ENCODE assay signal across 7 cellular contexts in genomic region chrX:16785247-16786138, GRCh38. TPM values are rescaled to one million over a fixed set of nuclear protein-coding genes. Genes with fewer than 3 reads are reported as not detected.
DNase-seq lines count a peak whose midpoint lies in the region; FAIRE-seq and TF ChIP-seq lines count a peak whose summit lies in the region.

No MANE protein-coding gene starts in this region.

- no peaks in the 10 kb centered on the region for H3K9me1 ChIP-seq in endothelial cell of umbilical vein (replicated peaks; ENCODE audit: control insufficient read depth, extremely low read depth, insufficient read depth, low read length)

- H3K4me1 ChIP-seq in SJCRH30 (no peaks in the 10 kb centered on the region), endothelial cell of umbilical vein (ENCODE audit: control insufficient read depth, extremely low read depth, insufficient read depth, low read length) (peaks cover 4% of the 10 kb centered on the region), osteoblast (ENCODE audit: insufficient read depth, low read length) (peaks cover 7% of the 10 kb centered on the region)

- dilution Hi-C loops in endothelial cell of umbilical vein (cut with MboI; ENCODE audit: extremely low pct_ligation_motif_present, low sequenced_read_pairs): no loop called here

- H2AFZ ChIP-seq in endothelial cell of umbilical vein (ENCODE audit: low read depth, low read length): peak overlapping the region; percentile 93
- H2AFZ ChIP-seq in osteoblast (ENCODE audit: low read length): peak overlapping the region; percentile 96

- no TSS peak for BruUV-seq in endothelial cell of umbilical vein (replicated peaks; lab: Mats Ljungman, UMichigan)

- peak overlapping the region; percentile 68 for H3K9ac ChIP-seq in endothelial cell of umbilical vein (replicated peaks; ENCODE audit: extremely low read depth, insufficient read depth, low read length)

- peak; percentile 3 for TF ChIP-seq POLR2A in endothelial cell of umbilical vein (IDR thresholded peaks at IDR 0.05; ENCODE audit: low read depth, low read length)

- H3K27me3 ChIP-seq in H7 (ENCODE audit: control insufficient read depth, insufficient read depth, low read length) (no peaks in the 10 kb centered on the region), SJCRH30 (no peaks in the 10 kb centered on the region), endothelial cell of umbilical vein (ENCODE audit: control insufficient read depth in 2 of 2, insufficient read depth in 2 of 2, low read length in 2 of 2) (no peaks in the 10 kb centered on the region), osteoblast (ENCODE audit: insufficient read depth, low read length) (no peaks in the 10 kb centered on the region)

- no peak for TF ChIP-seq CTCF in endothelial cell of umbilical vein (IDR thresholded peaks at IDR 0.05; ENCODE audit: extremely low read depth in 1 of 2, insufficient read depth in 1 of 2, low read depth in 1 of 2, low read length in 2 of 2)
- no peak for TF ChIP-seq CTCF in osteoblast (IDR thresholded peaks at IDR 0.05; ENCODE audit: extremely low read depth, low read depth, low read length)

- H3K4me2 ChIP-seq in endothelial cell of umbilical vein (ENCODE audit: insufficient read depth, low read length) (peak overlapping the region; percentile 82), osteoblast (ENCODE audit: insufficient read depth, low read length) (peak overlapping the region; percentile 93)

- intact Hi-C loops in endothelial cell of umbilical vein (cut with micrococcal nuclease): loop anchor here (1.0 to 5.0 kb wide), 3 partner anchors 14 to 87 kb away; partner anchors contain the start of genes RBBP7 and SYAP1

- FAIRE-seq in endothelial cell of umbilical vein (lab: Jason Lieb, UNC): no peak

- H3K9me3 ChIP-seq in SJCRH30 (replicated peaks) (no peaks in the 10 kb centered on the region), endothelial cell of umbilical vein (replicated peaks; ENCODE audit: control insufficient read depth, insufficient read depth, low read length) (no peaks in the 10 kb centered on the region), osteoblast (ENCODE audit: low read depth, low read length) (no peaks in the 10 kb centered on the region)

- H3K79me2 ChIP-seq in endothelial cell of umbilical vein (ENCODE audit: control insufficient read depth, insufficient read depth, low read length) (peaks cover 25% of the 10 kb centered on the region), osteoblast (ENCODE audit: insufficient read depth, low read length) (peaks cover 33% of the 10 kb centered on the region)

- POLR2A ChIA-PET in endothelial cell of umbilical vein (lab: Charles Lee): interaction anchor here (0.8 to 1.7 kb wide), 3 partner anchors 14 to 66 kb away, joined by 4 to 6 read pairs (median 5); partner anchors contain the start of gene SYAP1

- H3K27ac ChIP-seq in SJCRH30 (no peak overlapping the region), endothelial cell of umbilical vein (ENCODE audit: insufficient read depth, low read depth, low read length) (no peak overlapping the region), osteoblast (ENCODE audit: low read depth, low read length) (peak overlapping the region; percentile 39)

- CTCF ChIA-PET in endothelial cell of umbilical vein (lab: Charles Lee): no interaction called here

- no peaks in the 10 kb centered on the region for H4K20me1 ChIP-seq in endothelial cell of umbilical vein (replicated peaks; ENCODE audit: control insufficient read depth, extremely low read depth, insufficient read depth, low read length)
- peaks cover 11% of the 10 kb centered on the region for H4K20me1 ChIP-seq in osteoblast (ENCODE audit: insufficient read depth, low read length)

- H3K36me3 ChIP-seq in H7 (replicated peaks; ENCODE audit: control insufficient read depth, insufficient read depth, low read length) (peaks cover 1% of the 10 kb centered on the region), SJCRH30 (peaks cover under 1% of the 10 kb centered on the region; the same call in 1 of the 2 replicates), endothelial cell of umbilical vein (ENCODE audit: control insufficient read depth in 2 of 2, extremely low read depth in 1 of 2, insufficient read depth in 2 of 2, low read length in 2 of 2) (no peaks in the 10 kb centered on the region), osteoblast (ENCODE audit: insufficient read depth, low read length) (no peaks in the 10 kb centered on the region)

- H3K4me3 ChIP-seq in H7 (ENCODE audit: insufficient read depth, low read depth, low read length) (peak overlapping the region; percentile 75), SJCRH30 (peak overlapping the region; percentile 64), endothelial cell of umbilical vein (replicated peaks in 1 of 3; ENCODE audit: insufficient read depth in 1 of 3, low read depth in 1 of 3, low read length in 3 of 3) (peak overlapping the region; percentile 61 to 89 (median 79)), osteoblast (ENCODE audit: insufficient read depth, low read length) (peak overlapping the region; percentile 87)

- DNase-seq in H7 (no peak), SJCRH30 (peak in 1 of 2 experiments; percentile 7), endothelial cell of umbilical vein (ENCODE audit: low read depth, low spot score) (no peak), osteoblast (ENCODE audit: insufficient read length, low spot score, missing footprints) (peak; percentile 26), GDM1 (lab: John Stamatoyannopoulos, UW) (no peak), cortex of kidney (lab: John Stamatoyannopoulos, UW) (no peak), HuH-7 (ENCODE audit: low spot score) (no peak)

TF ChIP-seq in endothelial cell of umbilical vein, 7 proteins besides CTCF, POLR2A, EP300 and RAD21:
- TF ChIP-seq MAX (IDR thresholded peaks at IDR 0.05; ENCODE audit: insufficient read depth, insufficient read length) (no peak), JUN (IDR thresholded peaks at IDR 0.05; ENCODE audit: borderline replicate concordance, insufficient read depth, insufficient read length, low read depth) (no peak), FOS (IDR thresholded peaks at IDR 0.05; ENCODE audit: borderline replicate concordance, insufficient read depth, low read length) (no peak), POLR2AphosphoS5 (IDR thresholded peaks at IDR 0.05; ENCODE audit: insufficient read depth, low read depth, low read length) (no peak), GATA2 (IDR thresholded peaks at IDR 0.05; ENCODE audit: insufficient read depth, insufficient read length, low read depth, low read length) (no peak), EZH2 (IDR thresholded peaks at IDR 0.05; ENCODE audit: borderline replicate concordance, low read depth, low read length, severe bottlenecking) (no peak), MYC (IDR thresholded peaks at IDR 0.05; ENCODE audit: low read depth, low read length) (no peak)

RNA-seq across cellular contexts. Expression of gene TXLNG, which starts 0.8 kb away (rescaled TPM):
- total RNA-seq in H7 (2014; rRNA removed; shearing (Covaris generic)): 35.6 and 43.2 TPM in 2 replicates
- 33.8 and 39.2 TPM in 2 replicates for total RNA-seq in SJCRH30 (2014; rRNA removed; shearing (Covaris generic))
- total RNA-seq in endothelial cell of umbilical vein (7.3 and 7.6 TPM in 2 replicates), osteoblast (5.1 and 10.3 TPM in 2 replicates)
- polyA plus RNA-seq in endothelial cell of umbilical vein: 4.8 and 6.8 TPM in 2 replicates
- 5.8 and 5.9 TPM in 2 replicates for polyA plus RNA-seq in endothelial cell of umbilical vein (2011; cell fraction: cytosol; rRNA removed)
- 9.8 and 13.3 TPM in 2 replicates for polyA plus RNA-seq in endothelial cell of umbilical vein (2011; cell fraction: nucleus; rRNA removed)
- 8.3 and 9.8 TPM in 2 replicates for polyA plus RNA-seq in endothelial cell of umbilical vein (2012)
- polyA minus RNA-seq in endothelial cell of umbilical vein: 5.4 and 6.4 TPM in 2 replicates
- polyA minus RNA-seq in endothelial cell of umbilical vein (2011; cell fraction: cytosol; rRNA and poly(A)+ RNA removed): 21.2 TPM
- polyA minus RNA-seq in endothelial cell of umbilical vein (2011; cell fraction: nucleus; rRNA and poly(A)+ RNA removed): 4.0 and 5.8 TPM in 2 replicates
